ENCODE assay signal across 8 cellular contexts in the genomic region with DNA sequence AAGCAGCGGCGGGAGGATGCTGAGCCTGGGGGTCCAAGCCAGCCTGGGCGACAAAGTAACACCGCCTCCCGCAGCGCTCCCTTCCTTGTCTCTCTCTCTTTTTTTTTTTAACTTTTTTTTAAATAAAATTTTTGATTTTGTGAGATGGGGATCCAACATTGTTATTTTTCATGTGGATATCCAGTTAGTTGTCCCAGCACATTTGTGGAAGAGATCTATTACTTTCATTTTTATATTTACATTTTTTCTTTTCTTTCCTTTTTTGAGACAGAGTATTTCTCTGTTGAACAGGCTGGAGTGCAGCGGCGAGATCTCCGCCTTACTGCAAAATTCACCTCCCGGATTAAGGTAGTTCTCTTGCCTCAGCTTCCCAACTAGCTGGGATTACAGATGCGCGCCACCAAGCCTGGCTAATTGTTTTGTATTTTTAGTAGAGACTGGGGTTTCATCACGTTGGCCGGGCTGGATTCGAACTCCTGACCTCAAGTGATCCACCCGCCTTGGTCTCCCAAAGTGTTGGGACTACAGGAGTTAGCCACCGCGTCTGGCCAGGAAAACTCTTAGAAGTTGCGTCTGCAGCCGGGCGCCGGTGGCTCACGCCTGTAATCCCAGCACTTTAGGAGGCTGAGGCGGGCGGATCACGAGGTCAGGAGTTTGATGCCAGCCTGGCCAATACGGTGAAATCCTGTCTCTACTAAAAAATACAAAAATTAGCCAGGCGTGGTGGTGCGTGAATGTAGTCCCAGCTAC. TPM values are rescaled to one million over a fixed set of nuclear protein-coding genes. Genes with fewer than 3 reads are reported as not detected.
DNase-seq lines count a peak whose midpoint lies in the region; ATAC-seq, FAIRE-seq and TF ChIP-seq lines count a peak whose summit lies in the region.

No MANE protein-coding gene starts in this region.

- intact Hi-C loops in gastrocnemius medialis (cut with DNase I; ENCODE audit: low total_unique reads), result no loop called here

- H3K9me2 ChIP-seq in SU-DHL-6 (replicated peaks; ENCODE audit: insufficient read depth, low read length), result no peaks in the 10 kb centered on the region

- no peak for DNase-seq in fibroblast of mammary gland (ENCODE audit: low read depth)
- no peak for DNase-seq in gastrocnemius medialis
- DNase-seq in NOMO-1 (lab: John Stamatoyannopoulos, UW; ENCODE audit: unreplicated experiment in 2 of 2), result no peak
- DNase-seq in H54 (ENCODE audit: insufficient read length, low spot score), result no peak

- FAIRE-seq in H54 (lab: Jason Lieb, UNC), result no peak

- H3K27me3 ChIP-seq in SU-DHL-6 (ENCODE audit: low read length), result no peaks in the 10 kb centered on the region
- H3K27me3 ChIP-seq in gastrocnemius medialis, result peaks cover 0 to 2% (median 0%) of the 10 kb centered on the region in 3 donors

- in situ Hi-C loops in gastrocnemius medialis (cut with MboI; ENCODE audit: low sequenced_read_pairs in 4 of 4), result no loop called here

- H3K4me1 ChIP-seq in gastrocnemius medialis, result no peaks in the 10 kb centered on the region

- peak; percentile 9 for ATAC-seq in GM18505 (IDR thresholded peaks at IDR 0.05; ENCODE audit: unreplicated experiment)
- no peak for ATAC-seq in gastrocnemius medialis
- ATAC-seq in HG02938 (IDR thresholded peaks at IDR 0.05; ENCODE audit: unreplicated experiment), result no peak
- ATAC-seq in GM19397 (IDR thresholded peaks at IDR 0.05; ENCODE audit: unreplicated experiment), result no peak

- TF ChIP-seq CTCF in SU-DHL-6 (IDR thresholded peaks at IDR 0.05; ENCODE audit: insufficient read depth, low read length, poor library complexity, severe bottlenecking) (no peak), fibroblast of mammary gland (conservative IDR thresholded peaks at IDR 0.05; ENCODE audit: control insufficient read depth, insufficient read depth, low read depth, low read length) (no peak), gastrocnemius medialis (IDR thresholded peaks at IDR 0.05 in 4 of 5, conservative IDR thresholded peaks at IDR 0.05 in 1 of 5) (no peak)

- peak overlapping the region; percentile 83 for H3K9ac ChIP-seq in SU-DHL-6 (ENCODE audit: low read length)

- H4K20me1 ChIP-seq in SU-DHL-6 (ENCODE audit: low read depth, low read length), result no peaks in the 10 kb centered on the region

- peak overlapping the region; percentile 99 for H2AFZ ChIP-seq in SU-DHL-6 (ENCODE audit: low read depth, low read length, severe bottlenecking)

- no peaks in the 10 kb centered on the region for H3K36me3 ChIP-seq in SU-DHL-6 (ENCODE audit: low read length)
- H3K36me3 ChIP-seq in gastrocnemius medialis, result no peaks in the 10 kb centered on the region

- H3K9me3 ChIP-seq in SU-DHL-6 (ENCODE audit: insufficient read depth, low read length) (peaks cover 4% of the 10 kb centered on the region; the same call in 1 of the 2 replicates), gastrocnemius medialis (peaks cover 0 to 13% (median 3%) of the 10 kb centered on the region in 3 donors)

- TF ChIP-seq POLR2A in GM18505 (IDR thresholded peaks at IDR 0.05; ENCODE audit: borderline replicate concordance, extremely low read depth, insufficient read depth, insufficient read length), result no peak
- TF ChIP-seq POLR2A in gastrocnemius medialis (IDR thresholded peaks at IDR 0.05), result no peak
- no peak for TF ChIP-seq POLR2A in H54 (IDR thresholded peaks at IDR 0.05; ENCODE audit: low read depth, low read length)

- H3K4me2 ChIP-seq in SU-DHL-6 (ENCODE audit: low read depth, low read length, poor library complexity, severe bottlenecking), result peak overlapping the region; percentile 98

- H3K4me3 ChIP-seq in SU-DHL-6 (ENCODE audit: insufficient read depth, low read length, poor library complexity, severe bottlenecking) (peak overlapping the region; percentile 97), fibroblast of mammary gland (ENCODE audit: control insufficient read depth, low read depth, low read length) (peak overlapping the region; percentile 90), gastrocnemius medialis (peak overlapping the region; percentile 65 to 68 (median 66))

- no peaks in the 10 kb centered on the region for H3F3A ChIP-seq in SU-DHL-6 (ENCODE audit: insufficient read depth)

- H3K27ac ChIP-seq in SU-DHL-6 (ENCODE audit: low read depth, low read length), result no peak overlapping the region
- peak overlapping the region; percentile 42 to 59 (median 48) for H3K27ac ChIP-seq in gastrocnemius medialis

- peaks cover 39% of the 10 kb centered on the region for H3K79me2 ChIP-seq in SU-DHL-6 (ENCODE audit: insufficient read depth, low read length)

RNA-seq across cellular contexts. Expression of gene ZNF816, which starts 19.4 kb away (rescaled TPM):
- 1 to 10 TPM; 1.0 to 3.1 (median 1.6) TPM for total RNA-seq in gastrocnemius medialis

RNA-seq across cellular contexts. Expression of gene ZNF888, which starts 20.1 kb away (rescaled TPM):
- total RNA-seq in gastrocnemius medialis, result under 1 TPM; 0.15 to 0.29 (median 0.20) TPM

RNA-seq across cellular contexts. Expression of gene ZNF320, which starts 45.9 kb away (rescaled TPM):
- 1 to 10 TPM in 3 of 4 donors, not detected in 1; 1.3 to 2.7 (median 2.5) TPM for total RNA-seq in gastrocnemius medialis
